In genomic region chr11:68010058-68011041, GRCh38 we compare ENCODE assay signal across 8 cellular contexts. TPM values are rescaled to one million over a fixed set of nuclear protein-coding genes. Genes with fewer than 3 reads are reported as not detected.
DNase-seq lines count a peak whose midpoint lies in the region; ATAC-seq and TF ChIP-seq lines count a peak whose summit lies in the region.

Gene ALDH3B1, plus strand, starts transcription at chr11:68010327. Its CDS starts 4,971 bp downstream, at chr11:68015298.

- intact Hi-C loops in lower lobe of right lung (cut with DNase I): no loop called here

- TF ChIP-seq CTCF in lower lobe of right lung (IDR thresholded peaks at IDR 0.05): no peak

- H3K27me3 ChIP-seq in lower lobe of right lung (ENCODE audit: low read depth): no peaks in the 10 kb centered on the region
- no peaks in the 10 kb centered on the region for H3K27me3 ChIP-seq in subcutaneous abdominal adipose tissue (ENCODE audit: control insufficient read depth in 5 of 5, insufficient read depth in 4 of 5, low read length in 5 of 5)

- H3K9ac ChIP-seq in subcutaneous abdominal adipose tissue (ENCODE audit: low read length in 5 of 5): peak within 1 kb of the TSS in 4 of 5 donors; percentile 61 to 70 (median 65)

- DNase-seq in GOT3 (lab: John Stamatoyannopoulos, UW) (peak; percentile 85), RPMI8226 (peak; percentile 97), dermis blood vessel endothelial cell (peak; percentile 14), lower lobe of right lung (peak; percentile 98), NCI-H526 (lab: John Stamatoyannopoulos, UW) (no peak), HPDE6-E6E7 (ENCODE audit: extremely low spot score) (no peak), NCI-H524 (lab: John Stamatoyannopoulos, UW) (no peak)

- H3K9me3 ChIP-seq in lower lobe of right lung (no peaks in the 10 kb centered on the region), subcutaneous abdominal adipose tissue (ENCODE audit: control insufficient read depth in 5 of 5, low read length in 5 of 5) (no peaks in the 10 kb centered on the region)

- peak; percentile 75 to 85 for ATAC-seq in lower lobe of right lung

- peaks cover 66% of the 10 kb centered on the region for H3K4me1 ChIP-seq in lower lobe of right lung
- H3K4me1 ChIP-seq in subcutaneous abdominal adipose tissue (ENCODE audit: control insufficient read depth in 5 of 5, insufficient read depth in 5 of 5, low read length in 5 of 5): peaks cover 7 to 82% (median 69%) of the 10 kb centered on the region in 5 donors

- H3K27ac ChIP-seq in lower lobe of right lung (peak within 1 kb of the TSS; percentile 86), subcutaneous abdominal adipose tissue (ENCODE audit: low read depth, low read length) (peak within 1 kb of the TSS; percentile 86)

- H3K4me3 ChIP-seq in lower lobe of right lung: peak within 1 kb of the TSS; percentile 62
- peak within 1 kb of the TSS; percentile 38 to 71 (median 51) for H3K4me3 ChIP-seq in subcutaneous abdominal adipose tissue (ENCODE audit: low read depth in 1 of 5, low read length in 5 of 5)

- H3K36me3 ChIP-seq in lower lobe of right lung: no peaks in the 10 kb centered on the region
- no peaks in the 10 kb centered on the region for H3K36me3 ChIP-seq in subcutaneous abdominal adipose tissue (ENCODE audit: control insufficient read depth in 5 of 5, insufficient read depth in 5 of 5, low read length in 5 of 5)

RNA-seq across cellular contexts. Expression of gene ALDH3B1, which starts in this region (rescaled TPM):
- total RNA-seq in dermis blood vessel endothelial cell (0.65 and 0.68 TPM in 2 replicates), lower lobe of right lung (104 TPM)

Comparison
In these comparisons a context has a peak if more than half of its experiments do, and no peak if none do; other contexts are left out.
1. RNA of gene ALDH3B1 (total RNA-seq): 104 TPM in lower lobe of right lung (single experiment); 0.65 to 0.68 TPM in dermis blood vessel endothelial cell; every median in the first group is over 10 times any median in the second.
2. Peak in DNase-seq in dermis blood vessel endothelial cell; RNA of the gene not detected or under 1 TPM.
3. DNase-seq: peak in GOT3 (single experiment), RPMI8226 (single experiment) and lower lobe of right lung (single experiment); none in NCI-H526 (0 of 2), HPDE6-E6E7 (single experiment) and NCI-H524 (0 of 2).